ENCODE assay signal across 17 cellular contexts in the genomic region with DNA sequence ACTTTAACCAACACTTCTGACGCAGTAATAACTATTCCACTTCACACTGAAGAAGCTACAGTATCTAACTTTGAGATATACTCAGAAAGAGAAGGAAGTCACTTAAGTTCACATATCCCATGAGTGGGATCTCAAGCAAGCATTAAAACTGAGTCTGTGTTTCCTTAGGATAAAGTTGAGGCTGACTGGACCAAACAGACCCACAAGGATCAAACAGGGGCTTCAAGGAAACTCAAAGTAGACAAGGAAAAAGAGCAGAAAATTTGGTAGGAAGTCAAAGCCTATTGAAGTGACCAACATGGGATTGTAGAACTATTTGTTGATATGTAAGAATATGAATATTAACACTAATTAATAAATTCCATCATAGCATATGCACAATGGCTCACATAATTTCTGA.
DNase-seq lines count a peak whose midpoint lies in the region; ATAC-seq and TF ChIP-seq lines count a peak whose summit lies in the region.
"Had no signal": no experiment of that assay in that cellular context is flagged by ENCODE, and none has a peak within 500 bp of the region (broad histone marks: within the 10 kb centered on the region; RNA-seq: fewer than 3 reads in every experiment).

No MANE protein-coding gene starts in this region.

- POLR2A ChIA-PET in IMR-90 (lab: Charles Lee; ENCODE audit: unreplicated experiment), result no interaction called here
- POLR2A ChIA-PET in OCI-LY7 (lab: Charles Lee), result no interaction called here

- H3K27me3 ChIP-seq in IMR-90 (ENCODE audit: control insufficient read depth, insufficient read depth, low read length) (no peaks in the 10 kb centered on the region), SJSA1 (replicated peaks) (no peaks in the 10 kb centered on the region), parathyroid adenoma (ENCODE audit: control insufficient read depth, insufficient read depth, low read length) (no peaks in the 10 kb centered on the region)
- H3K27me3 ChIP-seq: BE2C, BLaER1 had no signal

- H2BK120ac ChIP-seq in IMR-90 (ENCODE audit: low read depth, low read length), result peak overlapping the region; percentile 87

- BruUV-seq in IMR-90 (replicated peaks; lab: Mats Ljungman, UMichigan) (no TSS peak), OCI-LY7 (replicated peaks; lab: Mats Ljungman, UMichigan) (no TSS peak)

- peak overlapping the region; percentile 85 for H2BK20ac ChIP-seq in IMR-90 (ENCODE audit: low read depth, low read length)

- H3K14ac ChIP-seq in IMR-90 (replicated peaks; ENCODE audit: low read depth, low read length), result peak overlapping the region; percentile 12; the same call in 1 of the 2 replicates

- H4K8ac ChIP-seq in IMR-90 (ENCODE audit: low read depth in 2 of 2, low read length in 2 of 2), result peak overlapping the region in 1 of 2 experiments; percentile 41; a peak in 1 of 4 replicates

- H4K20me1 ChIP-seq in IMR-90 (ENCODE audit: insufficient read depth, low read length) (no peaks in the 10 kb centered on the region), OCI-LY7 (ENCODE audit: insufficient read depth, low read length) (no peaks in the 10 kb centered on the region)
- H4K20me1 ChIP-seq: BLaER1 had no signal

- peak overlapping the region; percentile 86; the same call in 2 of the 3 replicates for H2BK15ac ChIP-seq in IMR-90 (ENCODE audit: low read depth, low read length)

- H3K56ac ChIP-seq in IMR-90 (ENCODE audit: extremely low read depth, insufficient read depth, low read length), result no peak overlapping the region

- H4K5ac ChIP-seq in IMR-90 (ENCODE audit: low read depth, low read length), result peak overlapping the region; percentile 59; the same call in 1 of the 2 replicates

- H3K9me1 ChIP-seq in IMR-90 (ENCODE audit: insufficient read depth, low read length), result peaks cover 13% of the 10 kb centered on the region

- H3K9ac ChIP-seq in IMR-90 (ENCODE audit: low read depth, low read length) (no peak overlapping the region), parathyroid adenoma (no peak overlapping the region)
- H3K9ac ChIP-seq: BLaER1 had no signal

- peak overlapping the region; percentile 10; the same call in 1 of the 2 replicates for H3K23ac ChIP-seq in IMR-90 (ENCODE audit: low read depth, low read length)

- no peak overlapping the region for H2BK5ac ChIP-seq in IMR-90 (ENCODE audit: low read depth, low read length, poor library complexity, severe bottlenecking)

- H3K9me2 ChIP-seq in OCI-LY7 (ENCODE audit: insufficient read depth, low read length), result no peaks in the 10 kb centered on the region

- no peak overlapping the region for H3K4me3 ChIP-seq in IMR-90 (ENCODE audit: insufficient read depth, low read depth, low read length)
- H3K4me3 ChIP-seq in SJSA1, result no peak overlapping the region
- no peak overlapping the region for H3K4me3 ChIP-seq in parathyroid adenoma (ENCODE audit: low read depth, low read length)
- H3K4me3 ChIP-seq in OCI-LY7 (ENCODE audit: low read depth, low read length, poor library complexity, severe bottlenecking), result no peak overlapping the region
- H3K4me3 ChIP-seq: BLaER1 had no signal

- no CpG with 5 or more reads among the region's 1 CpG for WGBS in IMR-90 (ENCODE audit: extremely low coverage in 2 of 2, insufficient read length in 1 of 2), 2 experiments

- H3K4me2 ChIP-seq in IMR-90 (ENCODE audit: low read depth, low read length) (no peak overlapping the region), parathyroid adenoma (ENCODE audit: low read length) (no peak overlapping the region), OCI-LY7 (ENCODE audit: low read length) (no peak overlapping the region)
- H3K4me2 ChIP-seq: BLaER1 had no signal

- peaks cover 12% of the 10 kb centered on the region for H3K4me1 ChIP-seq in IMR-90 (ENCODE audit: control insufficient read depth, insufficient read depth, low read length)
- peaks cover 39% of the 10 kb centered on the region for H3K4me1 ChIP-seq in SJSA1 (replicated peaks)
- peaks cover 84% of the 10 kb centered on the region for H3K4me1 ChIP-seq in parathyroid adenoma
- no peaks in the 10 kb centered on the region for H3K4me1 ChIP-seq in OCI-LY7 (ENCODE audit: insufficient read depth, low read length, poor library complexity, severe bottlenecking)
- H3K4me1 ChIP-seq: BE2C, BLaER1, Caco-2 had no signal

- CTCF ChIA-PET in IMR-90 (lab: Yijun Ruan, JAX) (no interaction called here), OCI-LY7 (lab: Charles Lee; ENCODE audit: unreplicated experiment) (no interaction called here)

- H3K36me3 ChIP-seq in IMR-90 (ENCODE audit: control insufficient read depth, insufficient read depth, low read length) (no peaks in the 10 kb centered on the region), SJSA1 (no peaks in the 10 kb centered on the region), parathyroid adenoma (ENCODE audit: control insufficient read depth, insufficient read depth, low read length) (no peaks in the 10 kb centered on the region), OCI-LY7 (ENCODE audit: insufficient read depth, low read length) (no peaks in the 10 kb centered on the region)
- H3K36me3 ChIP-seq: BE2C, BLaER1 had no signal

- no peak for ATAC-seq in IMR-90 (ENCODE audit: low read depth)
- no peak for ATAC-seq in HG03025 (IDR thresholded peaks at IDR 0.05; ENCODE audit: low FRiP score, unreplicated experiment)

- H3K27ac ChIP-seq in IMR-90 (ENCODE audit: insufficient read depth, low read length) (no peak overlapping the region), SJSA1 (peak overlapping the region; percentile 53; the same call in 1 of the 2 replicates), parathyroid adenoma (peak overlapping the region; percentile 88), OCI-LY7 (ENCODE audit: low read depth, low read length, poor library complexity, severe bottlenecking) (no peak overlapping the region)
- H3K27ac ChIP-seq: BLaER1 had no signal

- peak overlapping the region; percentile 63; the same call in 1 of the 2 replicates for H3K4ac ChIP-seq in IMR-90 (ENCODE audit: low read depth, low read length)

- intact Hi-C loops in IMR-90 (cut with micrococcal nuclease), result no loop called here
- intact Hi-C loops in OCI-LY7 (cut with micrococcal nuclease; ENCODE audit: unreplicated experiment), result no loop called here

- peak overlapping the region; percentile 66; the same call in 1 of the 2 replicates for H4K91ac ChIP-seq in IMR-90 (ENCODE audit: insufficient read depth, low read depth, low read length)

- no peak overlapping the region for H2AFZ ChIP-seq in IMR-90 (replicated peaks; ENCODE audit: low read length, poor library complexity)
- H2AFZ ChIP-seq in parathyroid adenoma, result no peak overlapping the region
- no peak overlapping the region for H2AFZ ChIP-seq in OCI-LY7 (ENCODE audit: low read length)

- TF ChIP-seq POLR2A in IMR-90 (IDR thresholded peaks at IDR 0.05; ENCODE audit: low read depth, low read length), result no peak

- no peak for DNase-seq in IMR-90
- DNase-seq in SJSA1 (ENCODE audit: low read depth in 1 of 2, low spot score in 2 of 2), result no peak
- DNase-seq in stimulated activated CD4-positive, alpha-beta T cell treated with anti-CD3 and anti-CD28 coated beads, Interleukin-4, amount 100 ng/mL, for 4 hours, result no peak
- no peak for DNase-seq in OCI-LY7 (ENCODE audit: low spot score)
- DNase-seq: 8988T; ACHN; BE2C; C1 segment of cervical spinal cord; Caco-2; Calu3; CD4-positive, alpha-beta memory T cell; CD4-positive, CD25-positive, alpha-beta regulatory T cell; DMS79 treated with DMSO at 0.1 percent for 48 hours; GF-D8 had no signal

- in situ Hi-C loops in IMR-90 (cut with MboI; ENCODE audit: low sequenced_read_pairs), result no loop called here

- H2AK5ac ChIP-seq in IMR-90 (ENCODE audit: low read depth, low read length), result peak overlapping the region; percentile 20; the same call in 1 of the 2 replicates

- H3K79me2 ChIP-seq in parathyroid adenoma (no peaks in the 10 kb centered on the region), OCI-LY7 (ENCODE audit: insufficient read depth, low read depth, low read length) (no peaks in the 10 kb centered on the region)

- H2AK9ac ChIP-seq in IMR-90 (replicated peaks; ENCODE audit: low read depth, low read length, poor library complexity), result no peak overlapping the region

- dilution Hi-C loops in IMR-90 (cut with HindIII; ENCODE audit: low sequenced_read_pairs, unreplicated experiment), result no loop called here

- no peak for TF ChIP-seq RAD21 in IMR-90 (IDR thresholded peaks at IDR 0.05; ENCODE audit: low read length)

- no peak for TF ChIP-seq CTCF in IMR-90 (conservative IDR thresholded peaks at IDR 0.05; ENCODE audit: low read depth, low read length)
- no peak for TF ChIP-seq CTCF in parathyroid adenoma (IDR thresholded peaks at IDR 0.05)
- TF ChIP-seq CTCF in OCI-LY7 (conservative IDR thresholded peaks at IDR 0.05; ENCODE audit: low read length), result no peak

- peak overlapping the region; percentile 72; the same call in 1 of the 2 replicates for H3K18ac ChIP-seq in IMR-90 (ENCODE audit: low read depth, low read length)

- no peaks in the 10 kb centered on the region for H3K9me3 ChIP-seq in IMR-90 (ENCODE audit: control insufficient read depth, insufficient read depth, low read length)
- no peaks in the 10 kb centered on the region for H3K9me3 ChIP-seq in SJSA1 (replicated peaks)
- H3K9me3 ChIP-seq in parathyroid adenoma (ENCODE audit: control insufficient read depth, low read length), result no peaks in the 10 kb centered on the region
- H3K9me3 ChIP-seq in OCI-LY7 (ENCODE audit: low read length), result no peaks in the 10 kb centered on the region
- H3K9me3 ChIP-seq: BE2C, BLaER1, Caco-2 had no signal

- peaks cover 0 to 4% of the 10 kb centered on the region in 2 experiments; a peak in 1 of 4 replicates for H3K79me1 ChIP-seq in IMR-90 (ENCODE audit: low read depth in 1 of 2, low read length in 2 of 2)

TF ChIP-seq in IMR-90, 13 proteins besides CTCF, POLR2A, EP300 and RAD21 (continues in another document):
- TF ChIP-seq MAZ (IDR thresholded peaks at IDR 0.05; ENCODE audit: borderline replicate concordance, low read depth, low read length), result no peak
- TF ChIP-seq NFE2L2 (IDR thresholded peaks at IDR 0.05; ENCODE audit: low read depth, low read length), result no peak
- no peak for TF ChIP-seq FOS (IDR thresholded peaks at IDR 0.05; ENCODE audit: low read depth, low read length)
- no peak for TF ChIP-seq CHD1 (IDR thresholded peaks at IDR 0.05; ENCODE audit: low read depth, low read length)
- no peak for TF ChIP-seq BHLHE40 (IDR thresholded peaks at IDR 0.05; ENCODE audit: low read depth, low read length)
- no peak for TF ChIP-seq USF2 (IDR thresholded peaks at IDR 0.05; ENCODE audit: low read depth, low read length)
- TF ChIP-seq CEBPB (IDR thresholded peaks at IDR 0.05; ENCODE audit: low read depth, low read length), result no peak

Comparison
In these comparisons a context has a peak if more than half of its experiments do, and no peak if none do; other contexts are left out.
1. H3K27ac ChIP-seq: peak in SJSA1 (single experiment) and parathyroid adenoma (single experiment); none in IMR-90 (single experiment) and OCI-LY7 (single experiment).